18 cellular contexts compared by ENCODE assay signal in the genomic region with DNA sequence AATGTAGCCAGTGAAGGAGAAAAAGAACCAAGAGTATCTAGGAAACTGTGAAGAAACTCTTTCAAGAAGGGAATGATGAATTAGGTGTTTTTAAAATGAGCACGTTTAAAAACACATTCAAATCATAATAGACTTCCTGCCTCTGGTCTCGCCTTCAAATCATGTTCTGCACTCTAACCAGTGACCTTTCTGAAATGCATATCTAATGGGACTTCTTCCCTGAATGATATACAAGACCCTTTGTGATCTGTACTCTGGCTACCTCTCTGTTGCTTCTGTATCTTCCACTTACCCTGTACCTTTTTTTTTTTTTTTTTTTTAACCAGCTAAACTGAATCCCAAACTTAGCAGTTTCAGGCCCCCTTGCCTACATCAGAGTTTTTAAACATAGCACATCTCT.
"Had no signal": no experiment of that assay in that cellular context is flagged by ENCODE, and none has a peak within 500 bp of the region (broad histone marks: within the 10 kb centered on the region; RNA-seq: fewer than 3 reads in every experiment).

No MANE protein-coding gene starts in this region.

- H3K27me3 ChIP-seq: body of pancreas, colonic mucosa, transverse colon had no signal

- H3K36me3 ChIP-seq: colonic mucosa, transverse colon had no signal

- ATAC-seq: activated naive CD4-positive, alpha-beta T cell treated with anti-CD3 and anti-CD28 coated beads, Interleukin-2, amount 50 U/mL, for 72 hours; body of pancreas; esophagus mucosa; naive thymus-derived CD4-positive, alpha-beta T cell; stimulated activated naive B cell treated with anti-CD40 and anti-IgM and Interleukin-4, amounts not matched to agents 10 μg/mL and 1 μg/mL and 100 μg/mL, for 72 hours had no signal

- H3K9me3 ChIP-seq: body of pancreas, colonic mucosa, transverse colon had no signal

- H3K4me3 ChIP-seq: body of pancreas, colonic mucosa, transverse colon had no signal

- DNase-seq: activated CD4-positive, alpha-beta T cell treated with anti-CD3 and anti-CD28 coated beads, Interleukin-2, amount 10 ng/mL, durations not matched to agents 24 days and 14 days; activated CD4-positive, CD25-positive, alpha-beta regulatory T cell; activated effector memory CD4-positive, alpha-beta T cell treated with anti-CD3 and anti-CD28 coated beads, Interleukin-2, amount 50 U/mL, for 16 hours; activated T-cell treated with anti-CD3 and anti-CD28 coated beads for 4 hours; amygdala; body of pancreas; caudate nucleus; colonic mucosa; islet precursor cell; naive thymus-derived CD4-positive, alpha-beta T cell; posterior cingulate gyrus; stimulated activated CD4-positive, alpha-beta T cell treated with anti-CD3 and anti-CD28 coated beads, Interleukin-2, amount 100 ng/mL, for 48 hours; stimulated activated naive B cell treated with anti-CD40 and anti-IgM and Interleukin-4, amounts not matched to agents 10 μg/mL and 1 μg/mL and 100 μg/mL, for 72 hours; SW 1271; transverse colon had no signal

- H3K27me3 Mint-ChIP-seq: activated CD4-positive, alpha-beta T cell treated with anti-CD3 and anti-CD28 coated beads, Interleukin-2, amount 10 ng/mL, durations not matched to agents 24 days and 14 days; naive thymus-derived CD4-positive, alpha-beta T cell; stimulated activated naive B cell treated with anti-CD40 and anti-IgM and Interleukin-4, amounts not matched to agents 10 μg/mL and 1 μg/mL and 100 μg/mL, for 72 hours had no signal

- H3K27ac ChIP-seq: body of pancreas, colonic mucosa had no signal

- H3K27ac Mint-ChIP-seq: activated CD4-positive, alpha-beta T cell treated with anti-CD3 and anti-CD28 coated beads, Interleukin-2, amount 10 ng/mL, durations not matched to agents 24 days and 14 days; activated naive CD4-positive, alpha-beta T cell treated with anti-CD3 and anti-CD28 coated beads, Interleukin-2, amount 50 U/mL, for 72 hours; stimulated activated naive B cell treated with anti-CD40 and anti-IgM and Interleukin-4, amounts not matched to agents 10 μg/mL and 1 μg/mL and 100 μg/mL, for 72 hours; T-helper 2 cell treated with Interferon-gamma antibody and Interleukin-4, amounts not matched to agents 5 μg/mL and 100 μg/mL, for 36 hours had no signal

- H3K4me3 Mint-ChIP-seq: activated CD4-positive, alpha-beta T cell treated with anti-CD3 and anti-CD28 coated beads, Interleukin-2, amount 10 ng/mL, durations not matched to agents 24 days and 14 days; naive thymus-derived CD4-positive, alpha-beta T cell; stimulated activated naive B cell treated with anti-CD40 and anti-IgM and Interleukin-4, amounts not matched to agents 10 μg/mL and 1 μg/mL and 100 μg/mL, for 72 hours; T-helper 2 cell treated with Interferon-gamma antibody and Interleukin-4, amounts not matched to agents 5 μg/mL and 100 μg/mL, for 36 hours had no signal

- H3K4me1 ChIP-seq: body of pancreas, colonic mucosa had no signal

- H3K9me3 Mint-ChIP-seq: activated CD4-positive, alpha-beta T cell treated with anti-CD3 and anti-CD28 coated beads, Interleukin-2, amount 10 ng/mL, durations not matched to agents 24 days and 14 days; naive thymus-derived CD4-positive, alpha-beta T cell; stimulated activated naive B cell treated with anti-CD40 and anti-IgM and Interleukin-4, amounts not matched to agents 10 μg/mL and 1 μg/mL and 100 μg/mL, for 72 hours; T-helper 2 cell treated with Interferon-gamma antibody and Interleukin-4, amounts not matched to agents 5 μg/mL and 100 μg/mL, for 36 hours had no signal
